In the genomic region with DNA sequence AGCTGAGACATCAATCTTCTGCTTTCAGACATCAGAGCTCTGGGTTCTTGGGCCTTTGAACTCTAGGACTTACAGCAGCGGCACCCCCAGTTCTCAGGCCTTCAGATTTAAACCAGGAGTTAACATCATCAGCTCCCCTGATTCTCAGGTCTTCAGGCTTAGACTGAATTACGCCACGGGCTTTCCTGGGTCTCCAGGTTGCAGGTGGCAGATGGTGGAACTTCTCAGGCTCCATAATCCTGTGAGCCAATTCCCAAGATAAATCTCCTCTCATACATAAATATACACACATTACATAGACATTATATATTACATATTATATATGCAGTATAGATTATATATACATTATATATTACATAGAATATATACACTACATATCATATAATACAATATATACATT, we compare ENCODE assay signal across 25 cellular contexts.
A peak's percentile ranks its signal among the peaks of the same experiment; 100 is the strongest.
DNase-seq lines count a peak whose midpoint lies in the region; ATAC-seq and TF ChIP-seq lines count a peak whose summit lies in the region.
"Had no signal": no experiment of that assay in that cellular context is flagged by ENCODE, and none has a peak within 500 bp of the region (broad histone marks: within the 10 kb centered on the region; RNA-seq: fewer than 3 reads in every experiment).

No MANE protein-coding gene starts in this region.

- no peak for TF ChIP-seq CTCF in WERI-Rb-1 (IDR thresholded peaks at IDR 0.05; ENCODE audit: low read depth, low read length)

- DNase-seq in NCI-H524 (lab: John Stamatoyannopoulos, UW) (peak; percentile 61 to 72), NCI-H524 treated with DMSO at 0.1 percent for 48 hours (lab: John Stamatoyannopoulos, UW) (no peak), NCI-H2171 (lab: John Stamatoyannopoulos, UW) (peak; percentile 18), NCI-H82 (lab: John Stamatoyannopoulos, UW) (peak; percentile 91), WERI-Rb-1 (peak; percentile 82), glomerular visceral epithelial cell (ENCODE audit: extremely low spot score) (no peak), SHP77 (lab: John Stamatoyannopoulos, UW) (no peak)
- DNase-seq: AML-193; Caco-2; Calu3; CD4-positive, alpha-beta T cell; CD8-positive, alpha-beta T cell; DMS 273 treated with DMSO at 0.1 percent for 48 hours; DMS153; DMS53; DMS79; DND-41; EL; GDM1 had no signal

- ATAC-seq in HG03442 (IDR thresholded peaks at IDR 0.05; ENCODE audit: unreplicated experiment) = no peak
- ATAC-seq: A549; CD8-positive, alpha-beta T cell; GM12878 had no signal

- no peaks in the 10 kb centered on the region for H3K36me3 ChIP-seq in WERI-Rb-1
- H3K36me3 ChIP-seq: BLaER1 treated with 17β-estradiol and CSF1 and Interleukin-3, amounts not matched to agents 10 nM and 100 nM had no signal

- H3K27me3 ChIP-seq in WERI-Rb-1 (ENCODE audit: insufficient read depth, low read depth, severe bottlenecking) = no peaks in the 10 kb centered on the region
- H3K27me3 ChIP-seq: BLaER1 treated with 17β-estradiol and CSF1 and Interleukin-3, amounts not matched to agents 10 nM and 100 nM had no signal

- H3K4me3 ChIP-seq in WERI-Rb-1 (ENCODE audit: low read depth, low read length) = no peak overlapping the region
- H3K4me3 ChIP-seq: A549; BLaER1 treated with 17β-estradiol and CSF1 and Interleukin-3, amounts not matched to agents 10 nM and 100 nM; GM12878 had no signal

- peak overlapping the region; percentile 53 for H3K27ac ChIP-seq in WERI-Rb-1
- H3K27ac ChIP-seq: 22Rv1; A549; BLaER1 treated with 17β-estradiol and CSF1 and Interleukin-3, amounts not matched to agents 10 nM and 100 nM; C4-2B had no signal

- H3K9me3 ChIP-seq in WERI-Rb-1 (ENCODE audit: severe bottlenecking) = peaks cover 4% of the 10 kb centered on the region
- H3K9me3 ChIP-seq: A549 had no signal

Comparison
In these comparisons a context has a peak if more than half of its experiments do, and no peak if none do; other contexts are left out.
1. DNase-seq: peak in NCI-H524 (2 of 2), NCI-H2171 (single experiment), NCI-H82 (single experiment) and WERI-Rb-1 (single experiment); none in NCI-H524 treated with DMSO at 0.1 percent for 48 hours (single experiment), glomerular visceral epithelial cell (single experiment) and SHP77 (0 of 2).